ENCODE assay signal across 25 cellular contexts in genomic region chr1:180283098-180283497, GRCh38. TPM values are rescaled to one million over a fixed set of nuclear protein-coding genes. Genes with fewer than 3 reads are reported as not detected.
A peak's percentile ranks its signal among the peaks of the same experiment; 100 is the strongest.
DNase-seq lines count a peak whose midpoint lies in the region; ATAC-seq, FAIRE-seq and TF ChIP-seq lines count a peak whose summit lies in the region.
"Had no signal": no experiment of that assay in that cellular context is flagged by ENCODE, and none has a peak within 500 bp of the region (broad histone marks: within the 10 kb centered on the region; RNA-seq: fewer than 3 reads in every experiment).

No MANE protein-coding gene starts in this region.

- ATAC-seq in HG02623 (IDR thresholded peaks at IDR 0.05; ENCODE audit: unreplicated experiment): no peak
- no peak for ATAC-seq in HG03095 (IDR thresholded peaks at IDR 0.05; ENCODE audit: unreplicated experiment)

- peak overlapping the region; percentile 71 for H3K27ac Mint-ChIP-seq in dendritic cell treated with granulocyte-macrophage colony-stimulating factor and Interleukin-4, amounts not matched to agents 40 ng/mL and 50 ng/mL, for 4 days
- peak overlapping the region; percentile 21 for H3K27ac Mint-ChIP-seq in mesothelial cell of epicardium

- no peak overlapping the region for H3K27ac ChIP-seq in HEK293 (ENCODE audit: extremely low read depth, low read depth, low read length)
- H3K27ac ChIP-seq: BLaER1 had no signal

- H3K36me3 Mint-ChIP-seq in dendritic cell treated with granulocyte-macrophage colony-stimulating factor and Interleukin-4, amounts not matched to agents 40 ng/mL and 50 ng/mL, for 4 days (ENCODE audit: low read depth): peaks cover 24% of the 10 kb centered on the region
- peaks cover 19% of the 10 kb centered on the region for H3K36me3 Mint-ChIP-seq in mesothelial cell of epicardium

- POLR2A ChIA-PET in HEK293 (lab: Yijun Ruan, JAX): interaction anchor here (0.6 kb wide), 1 partner anchor 43 kb away, joined by 6 read pairs; no protein-coding TSS in a partner anchor

- H3K4me1 Mint-ChIP-seq in dendritic cell treated with granulocyte-macrophage colony-stimulating factor and Interleukin-4, amounts not matched to agents 40 ng/mL and 50 ng/mL, for 4 days (ENCODE audit: low read depth): peaks cover 40% of the 10 kb centered on the region
- H3K4me1 Mint-ChIP-seq in mesothelial cell of epicardium: peaks cover 23% of the 10 kb centered on the region
- H3K4me1 Mint-ChIP-seq: CD8-positive, alpha-beta memory T cell had no signal

- no peak for DNase-seq in D721Med (ENCODE audit: insufficient read length, low spot score)
- DNase-seq in mesothelial cell of epicardium (ENCODE audit: low spot score in 2 of 2, unreplicated experiment in 2 of 2): no peak
- DNase-seq in SKM-1 treated with dmso at 0.1 percent for 144 hours (lab: John Stamatoyannopoulos, UW; ENCODE audit: unreplicated experiment): no peak
- DNase-seq in cerebellar nuclear complex (lab: John Stamatoyannopoulos, UW): no peak
- DNase-seq: 8988T; ACHN; BE2C; C1 segment of cervical spinal cord; CD4-positive, alpha-beta memory T cell; CD4-positive, CD25-positive, alpha-beta regulatory T cell; CD8-positive, alpha-beta memory T cell; COR-L47; DMS79 treated with DMSO at 0.1 percent for 48 hours; GF-D8 had no signal

- CTCF ChIA-PET in HEK293 (lab: Yijun Ruan, JAX): interaction anchor here (0.6 to 1.5 kb wide), 2 partner anchors 10 to 46 kb away, joined by 5 to 6 read pairs; no protein-coding TSS in a partner anchor

- peaks cover 14% of the 10 kb centered on the region for H3K4me1 ChIP-seq in HEK293 (ENCODE audit: control insufficient read depth, insufficient read depth, low read length)

- no peaks in the 10 kb centered on the region for H3K9me3 Mint-ChIP-seq in dendritic cell treated with granulocyte-macrophage colony-stimulating factor and Interleukin-4, amounts not matched to agents 40 ng/mL and 50 ng/mL, for 4 days
- H3K9me3 Mint-ChIP-seq in mesothelial cell of epicardium: no peaks in the 10 kb centered on the region
- H3K9me3 Mint-ChIP-seq: CD14-positive monocyte; CD4-positive, alpha-beta memory T cell; CD4-positive, CD25-positive, alpha-beta regulatory T cell; CD8-positive, alpha-beta memory T cell had no signal

- H3K4me3 Mint-ChIP-seq in dendritic cell treated with granulocyte-macrophage colony-stimulating factor and Interleukin-4, amounts not matched to agents 40 ng/mL and 50 ng/mL, for 4 days: no peak overlapping the region
- no peak overlapping the region for H3K4me3 Mint-ChIP-seq in mesothelial cell of epicardium
- H3K4me3 Mint-ChIP-seq: CD14-positive monocyte; CD4-positive, alpha-beta memory T cell; CD4-positive, CD25-positive, alpha-beta regulatory T cell; CD8-positive, alpha-beta memory T cell had no signal

- H3K4me3 ChIP-seq in HEK293 (ENCODE audit: low read depth, low read length): no peak overlapping the region
- H3K4me3 ChIP-seq: BLaER1 had no signal

- peaks cover 7 to 38% of the 10 kb centered on the region in 2 experiments; a peak in 2 of 3 replicates for H3K36me3 ChIP-seq in HEK293 (ENCODE audit: control insufficient read depth in 2 of 2, insufficient read depth in 1 of 2, low read length in 2 of 2)
- H3K36me3 ChIP-seq: BE2C had no signal

- FAIRE-seq in D721Med (lab: Jason Lieb, UNC): peak; percentile 25
- FAIRE-seq: A204.1, G401.6, GM12891, GM19239 had no signal

- no peaks in the 10 kb centered on the region for H3K9me3 ChIP-seq in HEK293 (ENCODE audit: control insufficient read depth, insufficient read depth, low read depth, low read length)
- H3K9me3 ChIP-seq: BE2C, BLaER1 had no signal

- intact Hi-C loops in dendritic cell treated with granulocyte-macrophage colony-stimulating factor and Interleukin-4, amounts not matched to agents 40 ng/mL and 50 ng/mL, for 4 days (cut with micrococcal nuclease): no loop called here

- TF ChIP-seq CTCF in D721Med (IDR thresholded peaks at IDR 0.05; ENCODE audit: insufficient read depth, missing control alignments) (no peak), HEK293 (tag by site-specific recombination; IDR thresholded peaks at IDR 0.05) (no peak), mesothelial cell of epicardium (IDR thresholded peaks at IDR 0.05; ENCODE audit: unreplicated experiment) (no peak)

- H3K27me3 Mint-ChIP-seq in dendritic cell treated with granulocyte-macrophage colony-stimulating factor and Interleukin-4, amounts not matched to agents 40 ng/mL and 50 ng/mL, for 4 days: no peaks in the 10 kb centered on the region
- H3K27me3 Mint-ChIP-seq in mesothelial cell of epicardium (ENCODE audit: low read depth): no peaks in the 10 kb centered on the region
- H3K27me3 Mint-ChIP-seq: CD4-positive, alpha-beta memory T cell; CD4-positive, CD25-positive, alpha-beta regulatory T cell; CD8-positive, alpha-beta memory T cell had no signal

TF ChIP-seq in HEK293, 187 proteins besides CTCF, POLR2A, EP300 and RAD21:
- TF ChIP-seq ZFP3 (tag by site-specific recombination; IDR thresholded peaks at IDR 0.05; ENCODE audit: low read depth): no peak
- TF ChIP-seq ZXDB (tag by site-specific recombination; IDR thresholded peaks at IDR 0.05): no peak
- no peak for TF ChIP-seq ZNF544 (tag by site-specific recombination; IDR thresholded peaks at IDR 0.05)
- no peak for TF ChIP-seq ZNF585B (tag by site-specific recombination; IDR thresholded peaks at IDR 0.05)
- TF ChIP-seq ZNF791 (tag by site-specific recombination; IDR thresholded peaks at IDR 0.05): no peak
- no peak for TF ChIP-seq SP2 (tag by site-specific recombination; IDR thresholded peaks at IDR 0.05)
- peak; percentile 61; the same call in 1 of the 2 replicates for TF ChIP-seq SCRT1 (tag by site-specific recombination; IDR thresholded peaks at IDR 0.05; ENCODE audit: borderline replicate concordance)
- no peak for TF ChIP-seq ZNF121 (tag by site-specific recombination; IDR thresholded peaks at IDR 0.05)
- TF ChIP-seq SCRT2 (tag by site-specific recombination; IDR thresholded peaks at IDR 0.05): peak; percentile 92
- no peak for TF ChIP-seq ZNF560 (tag by site-specific recombination; IDR thresholded peaks at IDR 0.05; ENCODE audit: borderline replicate concordance)
- TF ChIP-seq BCL11A (tag by site-specific recombination; IDR thresholded peaks at IDR 0.05; ENCODE audit: low read depth): no peak
- TF ChIP-seq INSM2 (tag by site-specific recombination; IDR thresholded peaks at IDR 0.05): no peak
- TF ChIP-seq ZNF558 (tag by site-specific recombination; IDR thresholded peaks at IDR 0.05): no peak
- no peak for TF ChIP-seq ZNF692 (tag by site-specific recombination; IDR thresholded peaks at IDR 0.05)
- TF ChIP-seq ZNF777 (tag by site-specific recombination; IDR thresholded peaks at IDR 0.05; ENCODE audit: borderline replicate concordance): no peak
- TF ChIP-seq ZNF701 (tag by site-specific recombination; IDR thresholded peaks at IDR 0.05): no peak

RNA-seq across cellular contexts. Expression of gene LHX4, which starts 53.0 kb away (rescaled TPM):
- 0.54 to 0.59 TPM (median 0.55 TPM) in 3 replicates for total RNA-seq in mesothelial cell of epicardium
- total RNA-seq: A673; CD4-positive, alpha-beta memory T cell; CD4-positive, CD25-positive, alpha-beta regulatory T cell; CD8-positive, alpha-beta memory T cell had no signal
